14 cellular contexts compared by ENCODE assay signal in genomic region chr15:95162967-95163531, GRCh38.
DNase-seq lines count a peak whose midpoint lies in the region; ATAC-seq and TF ChIP-seq lines count a peak whose summit lies in the region.
"Had no signal": no experiment of that assay in that cellular context is flagged by ENCODE, and none has a peak within 500 bp of the region (broad histone marks: within the 10 kb centered on the region; RNA-seq: fewer than 3 reads in every experiment).

No MANE protein-coding gene starts in this region.

- no peaks in the 10 kb centered on the region for H3K36me3 Mint-ChIP-seq in natural killer cell

- peaks cover 7 to 11% of the 10 kb centered on the region in 2 donors for H3K27me3 Mint-ChIP-seq in natural killer cell (ENCODE audit: low read depth in 2 of 2)

- no peak for TF ChIP-seq CTCF in natural killer cell (IDR thresholded peaks at IDR 0.05)

- H3K27ac Mint-ChIP-seq in natural killer cell, result no peak overlapping the region
- H3K27ac Mint-ChIP-seq: stimulated activated naive CD8-positive, alpha-beta T cell treated with anti-CD3 and anti-CD28 coated beads, Interleukin-15, amount 100 ng/mL, for 72 hours had no signal

- ATAC-seq in GM19324 (IDR thresholded peaks at IDR 0.05; ENCODE audit: low FRiP score, unreplicated experiment), result no peak
- no peak for ATAC-seq in natural killer cell
- ATAC-seq in HG03565 (IDR thresholded peaks at IDR 0.05; ENCODE audit: unreplicated experiment), result no peak
- ATAC-seq: stimulated activated naive CD8-positive, alpha-beta T cell treated with anti-CD3 and anti-CD28 coated beads, Interleukin-15, amount 100 ng/mL, for 72 hours had no signal

- peaks cover 0 to 2% of the 10 kb centered on the region in 2 donors for H3K9me3 Mint-ChIP-seq in natural killer cell

- intact Hi-C loops in natural killer cell (cut with micrococcal nuclease), result no loop called here

- DNase-seq in GM04503 (ENCODE audit: low read depth) (peak; percentile 77), glomerular visceral epithelial cell (ENCODE audit: extremely low spot score) (peak; percentile 49), superior temporal gyrus (ENCODE audit: extremely low spot score) (peak; percentile 29), natural killer cell (no peak), inferior parietal cortex (ENCODE audit: extremely low spot score) (no peak)
- DNase-seq: DMS 273 treated with DMSO at 0.1 percent for 48 hours; GOT3; midbrain; MV-4-11; stimulated activated naive CD8-positive, alpha-beta T cell treated with anti-CD3 and anti-CD28 coated beads, Interleukin-15, amount 100 ng/mL, for 72 hours; T-helper 1 cell had no signal

- H3K4me1 Mint-ChIP-seq in natural killer cell, result no peaks in the 10 kb centered on the region
- H3K4me1 Mint-ChIP-seq: stimulated activated naive CD8-positive, alpha-beta T cell treated with anti-CD3 and anti-CD28 coated beads, Interleukin-15, amount 100 ng/mL, for 72 hours had no signal

- no peak overlapping the region for H3K4me3 Mint-ChIP-seq in natural killer cell
- H3K4me3 Mint-ChIP-seq: stimulated activated naive CD8-positive, alpha-beta T cell treated with anti-CD3 and anti-CD28 coated beads, Interleukin-15, amount 100 ng/mL, for 72 hours had no signal

- H3K27ac ChIP-seq in angular gyrus (ENCODE audit: low read depth, low read length), result peak overlapping the region; percentile 34

Comparison
In these comparisons a context has a peak if more than half of its experiments do, and no peak if none do; other contexts are left out.
1. DNase-seq: peak in GM04503 (single experiment), glomerular visceral epithelial cell (single experiment) and superior temporal gyrus (single experiment); none in natural killer cell (single experiment) and inferior parietal cortex (single experiment).